ENCODE assay signal across 1 cellular context in the genomic region with DNA sequence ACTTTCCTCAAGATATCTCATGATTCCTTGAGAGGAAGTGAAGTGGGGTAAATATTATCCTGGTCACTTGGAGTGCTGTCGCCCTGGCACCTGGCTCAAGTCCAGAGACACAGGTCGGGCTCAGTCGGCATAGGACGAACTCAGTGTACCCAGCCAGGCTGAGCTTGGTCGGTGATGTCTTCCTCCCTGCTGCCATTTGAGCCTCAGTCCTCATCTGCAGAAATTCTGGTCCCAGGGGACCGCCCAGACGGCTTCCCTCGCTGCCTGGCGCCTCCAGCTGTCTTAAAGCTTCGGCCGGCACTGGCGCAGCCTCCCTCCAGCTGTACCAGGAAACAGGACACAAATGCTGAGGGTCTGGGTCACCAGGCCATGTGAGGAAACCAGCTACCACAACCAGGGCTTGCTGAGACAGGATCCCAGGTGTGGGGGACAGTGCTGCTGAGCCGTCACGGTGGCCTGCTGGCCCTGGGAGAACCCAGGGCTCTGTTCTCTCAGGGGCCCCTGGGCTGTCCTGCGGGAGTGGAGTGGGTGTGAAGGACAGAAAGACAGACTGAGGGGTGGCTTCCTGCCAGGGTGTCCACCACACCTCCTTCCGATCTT.
TF ChIP-seq lines count a peak whose summit lies in the region.

No MANE protein-coding gene starts in this region.

TF ChIP-seq in GM12878, 131 proteins besides CTCF, POLR2A, EP300 and RAD21 (continued from another document):
- TF ChIP-seq, protein P1, sequence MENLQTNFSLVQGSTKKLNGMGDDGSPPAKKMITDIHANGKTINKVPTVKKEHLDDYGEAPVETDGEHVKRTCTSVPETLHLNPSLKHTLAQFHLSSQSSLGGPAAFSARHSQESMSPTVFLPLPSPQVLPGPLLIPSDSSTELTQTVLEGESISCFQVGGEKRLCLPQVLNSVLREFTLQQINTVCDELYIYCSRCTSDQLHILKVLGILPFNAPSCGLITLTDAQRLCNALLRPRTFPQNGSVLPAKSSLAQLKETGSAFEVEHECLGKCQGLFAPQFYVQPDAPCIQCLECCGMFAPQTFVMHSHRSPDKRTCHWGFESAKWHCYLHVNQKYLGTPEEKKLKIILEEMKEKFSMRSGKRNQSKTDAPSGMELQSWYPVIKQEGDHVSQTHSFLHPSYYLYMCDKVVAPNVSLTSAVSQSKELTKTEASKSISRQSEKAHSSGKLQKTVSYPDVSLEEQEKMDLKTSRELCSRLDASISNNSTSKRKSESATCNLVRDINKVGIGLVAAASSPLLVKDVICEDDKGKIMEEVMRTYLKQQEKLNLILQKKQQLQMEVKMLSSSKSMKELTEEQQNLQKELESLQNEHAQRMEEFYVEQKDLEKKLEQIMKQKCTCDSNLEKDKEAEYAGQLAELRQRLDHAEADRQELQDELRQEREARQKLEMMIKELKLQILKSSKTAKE (IDR thresholded peaks at IDR 0.05; ENCODE audit: low read depth, poor library complexity, severe bottlenecking) = no peak
- TF ChIP-seq, protein P2, sequence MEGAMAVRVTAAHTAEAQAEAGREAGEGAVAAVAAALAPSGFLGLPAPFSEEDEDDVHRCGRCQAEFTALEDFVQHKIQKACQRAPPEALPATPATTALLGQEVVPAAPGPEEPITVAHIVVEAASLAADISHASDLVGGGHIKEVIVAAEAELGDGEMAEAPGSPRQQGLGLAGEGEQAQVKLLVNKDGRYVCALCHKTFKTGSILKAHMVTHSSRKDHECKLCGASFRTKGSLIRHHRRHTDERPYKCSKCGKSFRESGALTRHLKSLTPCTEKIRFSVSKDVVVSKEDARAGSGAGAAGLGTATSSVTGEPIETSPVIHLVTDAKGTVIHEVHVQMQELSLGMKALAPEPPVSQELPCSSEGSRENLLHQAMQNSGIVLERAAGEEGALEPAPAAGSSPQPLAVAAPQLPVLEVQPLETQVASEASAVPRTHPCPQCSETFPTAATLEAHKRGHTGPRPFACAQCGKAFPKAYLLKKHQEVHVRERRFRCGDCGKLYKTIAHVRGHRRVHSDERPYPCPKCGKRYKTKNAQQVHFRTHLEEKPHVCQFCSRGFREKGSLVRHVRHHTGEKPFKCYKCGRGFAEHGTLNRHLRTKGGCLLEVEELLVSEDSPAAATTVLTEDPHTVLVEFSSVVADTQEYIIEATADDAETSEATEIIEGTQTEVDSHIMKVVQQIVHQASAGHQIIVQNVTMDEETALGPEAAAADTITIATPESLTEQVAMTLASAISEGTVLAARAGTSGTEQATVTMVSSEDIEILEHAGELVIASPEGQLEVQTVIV (IDR thresholded peaks at IDR 0.05; ENCODE audit: borderline replicate concordance, partially characterized antibody) = no peak
TF ChIP-seq in GM12878: peak in this region for 1.
